Comparison of ENCODE assay signal across 26 cellular contexts in genomic region chr5:111235635-111236034, GRCh38. TPM values are rescaled to one million over a fixed set of nuclear protein-coding genes. Genes with fewer than 3 reads are reported as not detected.
DNase-seq lines count a peak whose midpoint lies in the region; ATAC-seq and TF ChIP-seq lines count a peak whose summit lies in the region.
"Had no signal": no experiment of that assay in that cellular context is flagged by ENCODE, and none has a peak within 500 bp of the region (broad histone marks: within the 10 kb centered on the region; RNA-seq: fewer than 3 reads in every experiment).

No MANE protein-coding gene starts in this region.

- H3K4me2 ChIP-seq in mesenchymal stem cell (ENCODE audit: low read length, poor library complexity, severe bottlenecking): no peak overlapping the region
- H3K4me2 ChIP-seq: PC-9 had no signal

- no peak overlapping the region for H4K8ac ChIP-seq in mesenchymal stem cell (ENCODE audit: low read length)

- peak overlapping the region; percentile 63 for H3K4me3 Mint-ChIP-seq in T-helper 2 cell treated with Interferon-gamma antibody and Interleukin-4, amounts not matched to agents 5 μg/mL and 100 μg/mL, for 36 hours
- peak overlapping the region; percentile 79 for H3K4me3 Mint-ChIP-seq in CD8-positive, alpha-beta T cell
- H3K4me3 Mint-ChIP-seq in activated T-helper 1 cell treated with anti-CD3 and anti-CD28 coated beads, Interleukin-12 subunit alpha, Interleukin-12 subunit beta, Interleukin-2, Interleukin-4 antibody, amounts not matched to agents 30 ng/mL and 10 ng/mL and 1 ng/mL, durations not matched to agents 14 hours and 24 hours and 36 hours: peak overlapping the region; percentile 23
- H3K4me3 Mint-ChIP-seq: dendritic cell treated with granulocyte-macrophage colony-stimulating factor and Interleukin-4, amounts not matched to agents 40 ng/mL and 50 ng/mL, for 4 days; natural killer cell; type B pancreatic cell had no signal

- H3K4me3 ChIP-seq in CD8-positive, alpha-beta T cell (ENCODE audit: low read depth, low read length): peak overlapping the region; percentile 37
- no peak overlapping the region for H3K4me3 ChIP-seq in mesenchymal stem cell (ENCODE audit: insufficient read depth in 1 of 2, low read depth in 1 of 2, low read length in 2 of 2)
- H3K4me3 ChIP-seq: cardiac muscle cell, heart right ventricle, pancreas, PC-9, right atrium auricular region had no signal

- H3K27me3 Mint-ChIP-seq in T-helper 2 cell treated with Interferon-gamma antibody and Interleukin-4, amounts not matched to agents 5 μg/mL and 100 μg/mL, for 36 hours (ENCODE audit: low read depth): no peaks in the 10 kb centered on the region
- H3K27me3 Mint-ChIP-seq in CD8-positive, alpha-beta T cell (ENCODE audit: low read depth): no peaks in the 10 kb centered on the region
- no peaks in the 10 kb centered on the region for H3K27me3 Mint-ChIP-seq in activated T-helper 1 cell treated with anti-CD3 and anti-CD28 coated beads, Interleukin-12 subunit alpha, Interleukin-12 subunit beta, Interleukin-2, Interleukin-4 antibody, amounts not matched to agents 30 ng/mL and 10 ng/mL and 1 ng/mL, durations not matched to agents 14 hours and 24 hours and 36 hours (ENCODE audit: insufficient read depth)

- no peak for DNase-seq in T-helper 2 cell treated with Interferon-gamma antibody and Interleukin-4, amounts not matched to agents 5 μg/mL and 100 μg/mL, for 36 hours (ENCODE audit: low spot score)
- DNase-seq in T-helper 2 cell: no peak
- no peak for DNase-seq in CD8-positive, alpha-beta T cell
- no peak for DNase-seq in activated T-helper 1 cell treated with anti-CD3 and anti-CD28 coated beads, Interleukin-12 subunit alpha, Interleukin-12 subunit beta, Interleukin-2, Interleukin-4 antibody, amounts not matched to agents 30 ng/mL and 10 ng/mL and 1 ng/mL, durations not matched to agents 14 hours and 24 hours and 36 hours (ENCODE audit: low spot score)
- no peak for DNase-seq in mesenchymal stem cell
- no peak for DNase-seq in NCI-H2107 (lab: John Stamatoyannopoulos, UW)
- no peak for DNase-seq in epidermal melanocyte (ENCODE audit: insufficient read length, low spot score)
- DNase-seq in NOMO-1 treated with dmso at 0.1 percent for 144 hours (lab: John Stamatoyannopoulos, UW; ENCODE audit: unreplicated experiment): no peak
- DNase-seq: 8988T; activated CD4-positive, alpha-beta T cell treated with anti-CD3 and anti-CD28 coated beads for 48 hours; amygdala; COR-L47; heart right ventricle; KG1; natural killer cell; NCI-H187; pancreas; PC-9; SHP77; stimulated activated CD4-positive, alpha-beta T cell treated with anti-CD3 and anti-CD28 coated beads, Interleukin-4, amount 100 ng/mL, for 4 hours had no signal

- peak overlapping the region; percentile 16 for H4K91ac ChIP-seq in mesenchymal stem cell (ENCODE audit: low read length)

- no peak overlapping the region for H3K9ac ChIP-seq in mesenchymal stem cell (ENCODE audit: low read length)

- H3K27ac ChIP-seq in CD8-positive, alpha-beta T cell (ENCODE audit: low read depth, low read length): peak overlapping the region; percentile 36
- no peak overlapping the region for H3K27ac ChIP-seq in mesenchymal stem cell (ENCODE audit: low read length, poor library complexity, severe bottlenecking)
- H3K27ac ChIP-seq: cardiac muscle cell, heart right ventricle, pancreas, PC-9, right atrium auricular region had no signal

- H2AK5ac ChIP-seq in mesenchymal stem cell (ENCODE audit: low read length, severe bottlenecking): no peak overlapping the region

- no peak overlapping the region for H2AFZ ChIP-seq in mesenchymal stem cell (ENCODE audit: low read depth, low read length)
- H2AFZ ChIP-seq: PC-9 had no signal

- no peak for ATAC-seq in CD8-positive, alpha-beta T cell
- ATAC-seq: heart right ventricle, left lobe of liver, natural killer cell, pancreas had no signal

- WGBS in mesenchymal stem cell: 91% methylated on average over 4 of the region's 5 CpGs

- no peaks in the 10 kb centered on the region for H3K27me3 ChIP-seq in CD8-positive, alpha-beta T cell (ENCODE audit: insufficient read depth, low read length)
- no peaks in the 10 kb centered on the region for H3K27me3 ChIP-seq in mesenchymal stem cell (ENCODE audit: control insufficient read depth in 1 of 2, insufficient read depth in 1 of 2, low read length in 2 of 2)
- H3K27me3 ChIP-seq: cardiac muscle cell, heart right ventricle, pancreas, right atrium auricular region had no signal

- H3K36me3 ChIP-seq in CD8-positive, alpha-beta T cell (ENCODE audit: insufficient read depth, low read length): no peaks in the 10 kb centered on the region
- H3K36me3 ChIP-seq in mesenchymal stem cell (ENCODE audit: control insufficient read depth in 1 of 2, insufficient read depth in 2 of 2, low read depth in 1 of 2, low read length in 2 of 2): no peaks in the 10 kb centered on the region
- H3K36me3 ChIP-seq: cardiac muscle cell, heart right ventricle, pancreas, right atrium auricular region had no signal

- no peak overlapping the region for H3K14ac ChIP-seq in mesenchymal stem cell (ENCODE audit: low read length in 2 of 2)

- H3K23ac ChIP-seq in mesenchymal stem cell (ENCODE audit: low read length in 2 of 2): no peak overlapping the region

- CTCF ChIA-PET in CD8-positive, alpha-beta T cell (lab: Charles Lee): interaction anchor here (0.7 to 6.9 kb wide), 6 partner anchors 9 to 79 kb away, joined by 3 to 49 read pairs (median 8); partner anchors contain the start of gene CAMK4

- H2BK12ac ChIP-seq in mesenchymal stem cell (ENCODE audit: low read length in 2 of 2): peak overlapping the region in 1 of 2 experiments; percentile 75

- H3K27ac Mint-ChIP-seq in T-helper 2 cell treated with Interferon-gamma antibody and Interleukin-4, amounts not matched to agents 5 μg/mL and 100 μg/mL, for 36 hours: peak overlapping the region; percentile 90
- H3K27ac Mint-ChIP-seq in CD8-positive, alpha-beta T cell: peak overlapping the region; percentile 95
- H3K27ac Mint-ChIP-seq in activated T-helper 1 cell treated with anti-CD3 and anti-CD28 coated beads, Interleukin-12 subunit alpha, Interleukin-12 subunit beta, Interleukin-2, Interleukin-4 antibody, amounts not matched to agents 30 ng/mL and 10 ng/mL and 1 ng/mL, durations not matched to agents 14 hours and 24 hours and 36 hours: peak overlapping the region; percentile 91
- H3K27ac Mint-ChIP-seq: dendritic cell treated with granulocyte-macrophage colony-stimulating factor and Interleukin-4, amounts not matched to agents 40 ng/mL and 50 ng/mL, for 4 days; natural killer cell; type B pancreatic cell had no signal

- peaks cover 32% of the 10 kb centered on the region for H3K36me3 Mint-ChIP-seq in T-helper 2 cell treated with Interferon-gamma antibody and Interleukin-4, amounts not matched to agents 5 μg/mL and 100 μg/mL, for 36 hours (ENCODE audit: low read depth)
- peaks cover 3% of the 10 kb centered on the region for H3K36me3 Mint-ChIP-seq in CD8-positive, alpha-beta T cell
- peaks cover 13% of the 10 kb centered on the region for H3K36me3 Mint-ChIP-seq in activated T-helper 1 cell treated with anti-CD3 and anti-CD28 coated beads, Interleukin-12 subunit alpha, Interleukin-12 subunit beta, Interleukin-2, Interleukin-4 antibody, amounts not matched to agents 30 ng/mL and 10 ng/mL and 1 ng/mL, durations not matched to agents 14 hours and 24 hours and 36 hours (ENCODE audit: low read depth)
- H3K36me3 Mint-ChIP-seq: natural killer cell, type B pancreatic cell had no signal

- no peaks in the 10 kb centered on the region for H3K79me1 ChIP-seq in mesenchymal stem cell (replicated peaks; ENCODE audit: low read length, poor library complexity, severe bottlenecking)

- no peak overlapping the region for H2BK5ac ChIP-seq in mesenchymal stem cell (ENCODE audit: low read depth, low read length, poor library complexity, severe bottlenecking)

- H3K18ac ChIP-seq in mesenchymal stem cell (ENCODE audit: low read depth in 1 of 2, low read length in 2 of 2): no peak overlapping the region

- no peaks in the 10 kb centered on the region for H3K9me3 Mint-ChIP-seq in T-helper 2 cell treated with Interferon-gamma antibody and Interleukin-4, amounts not matched to agents 5 μg/mL and 100 μg/mL, for 36 hours
- no peaks in the 10 kb centered on the region for H3K9me3 Mint-ChIP-seq in CD8-positive, alpha-beta T cell
- no peaks in the 10 kb centered on the region for H3K9me3 Mint-ChIP-seq in activated T-helper 1 cell treated with anti-CD3 and anti-CD28 coated beads, Interleukin-12 subunit alpha, Interleukin-12 subunit beta, Interleukin-2, Interleukin-4 antibody, amounts not matched to agents 30 ng/mL and 10 ng/mL and 1 ng/mL, durations not matched to agents 14 hours and 24 hours and 36 hours
- H3K9me3 Mint-ChIP-seq: dendritic cell treated with granulocyte-macrophage colony-stimulating factor and Interleukin-4, amounts not matched to agents 40 ng/mL and 50 ng/mL, for 4 days; natural killer cell; type B pancreatic cell had no signal

- no peak for TF ChIP-seq CTCF in CD8-positive, alpha-beta T cell (IDR thresholded peaks at IDR 0.05)

- peaks cover 98% of the 10 kb centered on the region for H3K4me1 ChIP-seq in CD8-positive, alpha-beta T cell (ENCODE audit: insufficient read depth, low read length)
- peaks cover 2% of the 10 kb centered on the region for H3K4me1 ChIP-seq in mesenchymal stem cell (ENCODE audit: control insufficient read depth, insufficient read depth, low read depth, low read length)
- H3K4me1 ChIP-seq: heart right ventricle, pancreas, right atrium auricular region had no signal

- intact Hi-C loops in CD8-positive, alpha-beta T cell (cut with DNase I, micrococcal nuclease): loop anchor here (1.0 to 10.0 kb wide), 5 partner anchors 11 to 1831 kb away; partner anchors contain the start of genes PJA2 (in 1 of the 2) and SLC25A46 (in 1 of the 2)
- intact Hi-C loops in activated T-helper 1 cell treated with anti-CD3 and anti-CD28 coated beads, Interleukin-12 subunit alpha, Interleukin-12 subunit beta, Interleukin-2, Interleukin-4 antibody, amounts not matched to agents 30 ng/mL and 10 ng/mL and 1 ng/mL, durations not matched to agents 14 hours and 24 hours and 36 hours (cut with micrococcal nuclease): loop anchor here (2.0 kb wide), 1 partner anchor 13 kb away; no protein-coding TSS in a partner anchor

- POLR2A ChIA-PET in CD8-positive, alpha-beta T cell (lab: Charles Lee): interaction anchor here (0.7 to 4.0 kb wide), 5 partner anchors 9 to 40 kb away, joined by 3 to 35 read pairs (median 4); partner anchors contain the start of gene CAMK4

- no peak overlapping the region for H2BK15ac ChIP-seq in mesenchymal stem cell (ENCODE audit: low read depth, poor library complexity, severe bottlenecking)

- H3K4me1 Mint-ChIP-seq in T-helper 2 cell treated with Interferon-gamma antibody and Interleukin-4, amounts not matched to agents 5 μg/mL and 100 μg/mL, for 36 hours (ENCODE audit: low read depth): peaks cover 77% of the 10 kb centered on the region
- peaks cover 89% of the 10 kb centered on the region for H3K4me1 Mint-ChIP-seq in CD8-positive, alpha-beta T cell (ENCODE audit: low read depth)
- H3K4me1 Mint-ChIP-seq in activated T-helper 1 cell treated with anti-CD3 and anti-CD28 coated beads, Interleukin-12 subunit alpha, Interleukin-12 subunit beta, Interleukin-2, Interleukin-4 antibody, amounts not matched to agents 30 ng/mL and 10 ng/mL and 1 ng/mL, durations not matched to agents 14 hours and 24 hours and 36 hours (ENCODE audit: low read depth): peaks cover 89% of the 10 kb centered on the region
- H3K4me1 Mint-ChIP-seq: natural killer cell had no signal

- no peaks in the 10 kb centered on the region for H3K9me3 ChIP-seq in CD8-positive, alpha-beta T cell (ENCODE audit: low read length)
- H3K9me3 ChIP-seq in mesenchymal stem cell (ENCODE audit: control insufficient read depth, low read length): no peaks in the 10 kb centered on the region
- H3K9me3 ChIP-seq: heart right ventricle, pancreas, right atrium auricular region had no signal

- peak overlapping the region in 1 of 2 experiments; percentile 58 for H3K4ac ChIP-seq in mesenchymal stem cell (ENCODE audit: low read depth in 1 of 2, low read length in 2 of 2)

- no peak overlapping the region for H2BK120ac ChIP-seq in mesenchymal stem cell (ENCODE audit: low read depth, low read length)

RNA-seq across cellular contexts. Expression of gene CAMK4, which starts 11.5 kb away (rescaled TPM):
- 100 to 1,000 TPM; 165 to 168 TPM for total RNA-seq in CD8-positive, alpha-beta T cell
- total RNA-seq in activated T-helper 1 cell treated with anti-CD3 and anti-CD28 coated beads, Interleukin-12 subunit alpha, Interleukin-12 subunit beta, Interleukin-2, Interleukin-4 antibody, amounts not matched to agents 30 ng/mL and 10 ng/mL and 1 ng/mL, durations not matched to agents 14 hours and 24 hours and 36 hours: 51.8 and 56.9 TPM in 2 replicates
- 4.2 TPM for polyA plus RNA-seq in mesenchymal stem cell (2013, experiment 1 of 2)
- polyA plus RNA-seq in mesenchymal stem cell (2013, experiment 2 of 2): 4.5 TPM
- total RNA-seq: HT-29, PC-9 had no signal

Comparison
In these comparisons a context has a peak if more than half of its experiments do, and no peak if none do; other contexts are left out.
1. H3K4me3 Mint-ChIP-seq: peak in every context shown above with its lines; median percentile 79 in CD8-positive, alpha-beta T cell; 63 in T-helper 2 cell treated with Interferon-gamma antibody and Interleukin-4, amounts not matched to agents 5 μg/mL and 100 μg/mL, for 36 hours; 23 in activated T-helper 1 cell treated with anti-CD3 and anti-CD28 coated beads, Interleukin-12 subunit alpha, Interleukin-12 subunit beta, Interleukin-2, Interleukin-4 antibody, amounts not matched to agents 30 ng/mL and 10 ng/mL and 1 ng/mL, durations not matched to agents 14 hours and 24 hours and 36 hours.